ENCODE assay signal across 37 cellular contexts in the genomic region with DNA sequence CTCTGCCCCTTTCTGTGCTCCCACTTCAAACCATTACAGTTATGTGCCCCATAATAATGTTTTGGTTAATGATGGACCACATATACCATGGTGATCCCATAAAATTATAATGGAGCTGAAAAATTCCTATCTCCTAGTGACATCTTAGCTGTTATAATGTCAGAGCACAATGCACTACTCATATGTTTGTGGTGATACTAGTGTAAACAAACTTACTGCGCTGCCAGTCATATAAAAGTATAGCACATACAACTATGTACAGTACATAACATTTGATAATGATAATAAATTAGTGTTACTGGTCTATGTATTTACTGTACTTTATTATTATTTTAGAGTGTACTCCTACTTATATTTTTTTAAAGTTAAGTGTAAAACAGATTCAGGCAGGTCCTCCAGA. TPM values are rescaled to one million over a fixed set of nuclear protein-coding genes. Genes with fewer than 3 reads are reported as not detected.
"Had no signal": no experiment of that assay in that cellular context is flagged by ENCODE, and none has a peak within 500 bp of the region (broad histone marks: within the 10 kb centered on the region; RNA-seq: fewer than 3 reads in every experiment).

No MANE protein-coding gene starts in this region.

- H3K36me3 ChIP-seq: adrenal gland, ascending aorta, brain microvascular endothelial cell, breast epithelium, cardiac muscle cell had no signal

- H3K9me3 ChIP-seq: adrenal gland, ascending aorta, body of pancreas, breast epithelium had no signal

- DNase-seq: activated effector memory CD4-positive, alpha-beta T cell treated with anti-CD3 and anti-CD28 coated beads, Interleukin-2, amount 50 U/mL, for 16 hours; activated effector memory CD4-positive, alpha-beta T cell treated with Interleukin-2 at 50 U/mL for 16 hours; activated gamma-delta T cell; activated gamma-delta T cell treated with Interleukin-2 at 50 U/mL for 16 hours; activated naive CD4-positive, alpha-beta T cell; activated naive CD4-positive, alpha-beta T cell treated with anti-CD3 and anti-CD28 coated beads for 36 hours; activated naive CD4-positive, alpha-beta T cell treated with anti-CD3 and anti-CD28 coated beads, Interleukin-2, amount 10 ng/mL, durations not matched to agents 7 days and 5 days; activated naive CD4-positive, alpha-beta T cell treated with anti-CD3 and anti-CD28 coated beads, Interleukin-2, amount 50 U/mL, for 16 hours; activated naive CD4-positive, alpha-beta T cell treated with Interleukin-2 at 50 U/mL for 16 hours; activated naive CD8-positive, alpha-beta T cell treated with anti-CD3 and anti-CD28 coated beads for 36 hours; activated naive CD8-positive, alpha-beta T cell treated with anti-CD3 and anti-CD28 coated beads, Interleukin-2, amount 10 ng/mL, durations not matched to agents 7 days and 5 days; activated naive CD8-positive, alpha-beta T cell treated with anti-CD3 and anti-CD28 coated beads, Interleukin-2, amount 50 U/mL, for 24 hours; activated T-cell treated with anti-CD3 and anti-CD28 coated beads, Interleukin-2, amount 50 U/mL, for 4 hours; activated T-cell treated with anti-CD3 and anti-CD28 coated beads, Interleukin-2, amount 50 U/mL, for 48 hours; activated T-cell treated with anti-CD3 and anti-CD28 coated beads, Interleukin-2, amount 50 U/mL, for 72 hours; adrenal gland; amniotic stem cell; amygdala; anterior cingulate cortex; aorta; body of pancreas; brain microvascular endothelial cell; caudate nucleus; central memory CD4-positive, alpha-beta T cell; cerebellar nuclear complex had no signal

- H3K4me1 ChIP-seq: adrenal gland, ascending aorta, body of pancreas, breast epithelium had no signal

- H3K27me3 ChIP-seq: adrenal gland, ascending aorta, body of pancreas, brain microvascular endothelial cell, breast epithelium had no signal

- H3K27ac ChIP-seq: adrenal gland, ascending aorta, body of pancreas, brain microvascular endothelial cell, breast epithelium, cardiac muscle cell had no signal

- H3K4me3 ChIP-seq: adrenal gland, ascending aorta, body of pancreas, breast epithelium, cardiac muscle cell had no signal

- ATAC-seq: activated naive CD4-positive, alpha-beta T cell treated with anti-CD3 and anti-CD28 coated beads, Interleukin-2, amount 50 U/mL, for 72 hours; activated naive CD8-positive, alpha-beta T cell treated with anti-CD3 and anti-CD28 coated beads, Interleukin-2, amount 50 U/mL, for 24 hours; activated T-cell treated with anti-CD3 and anti-CD28 coated beads, Interleukin-2, amount 50 U/mL, for 4 hours; activated T-cell treated with anti-CD3 and anti-CD28 coated beads, Interleukin-2, amount 50 U/mL, for 72 hours; activated T-helper 17 cell treated with anti-CD3 and anti-CD28 coated beads, Interleukin-2, amount 50 U/mL, for 72 hours; body of pancreas had no signal

RNA-seq across cellular contexts. Expression of a gene that starts 51.3 kb away (rescaled TPM):
- total RNA-seq: activated naive CD4-positive, alpha-beta T cell treated with anti-CD3 and anti-CD28 coated beads for 36 hours; activated naive CD4-positive, alpha-beta T cell treated with anti-CD3 and anti-CD28 coated beads, Interleukin-2, amount 50 U/mL, for 72 hours; activated naive CD8-positive, alpha-beta T cell treated with anti-CD3 and anti-CD28 coated beads for 36 hours; activated naive CD8-positive, alpha-beta T cell treated with anti-CD3 and anti-CD28 coated beads, Interleukin-2, amount 10 ng/mL, durations not matched to agents 7 days and 5 days; activated T-cell treated with anti-CD3 and anti-CD28 coated beads, Interleukin-2, amount 50 U/mL, for 4 hours; activated T-cell treated with anti-CD3 and anti-CD28 coated beads, Interleukin-2, amount 50 U/mL, for 72 hours; activated T-helper 1 cell treated with anti-CD3 and anti-CD28 coated beads, Interleukin-12 subunit alpha, Interleukin-12 subunit beta, Interleukin-2, Interleukin-4 antibody, amounts not matched to agents 30 ng/mL and 10 ng/mL and 1 ng/mL, durations not matched to agents 14 hours and 24 hours and 36 hours; activated T-helper 17 cell treated with anti-CD3 and anti-CD28 coated beads, Interleukin-2, amount 50 U/mL, for 72 hours; activated T-helper 2 cell treated with anti-CD3 and anti-CD28 coated beads, Interferon-gamma antibody, Interleukin-2, Interleukin-4, amounts not matched to agents 10 μg/mL and 5 μg/mL and 100 μg/mL, durations not matched to agents 14 hours and 24 hours and 36 hours; adrenal gland; aorta; ascending aorta; astrocyte; body of pancreas; breast epithelium; bronchial epithelial cell; cardiac muscle cell; cardiac septum; cerebellum; chondrocyte had no signal
